In the genomic region with DNA sequence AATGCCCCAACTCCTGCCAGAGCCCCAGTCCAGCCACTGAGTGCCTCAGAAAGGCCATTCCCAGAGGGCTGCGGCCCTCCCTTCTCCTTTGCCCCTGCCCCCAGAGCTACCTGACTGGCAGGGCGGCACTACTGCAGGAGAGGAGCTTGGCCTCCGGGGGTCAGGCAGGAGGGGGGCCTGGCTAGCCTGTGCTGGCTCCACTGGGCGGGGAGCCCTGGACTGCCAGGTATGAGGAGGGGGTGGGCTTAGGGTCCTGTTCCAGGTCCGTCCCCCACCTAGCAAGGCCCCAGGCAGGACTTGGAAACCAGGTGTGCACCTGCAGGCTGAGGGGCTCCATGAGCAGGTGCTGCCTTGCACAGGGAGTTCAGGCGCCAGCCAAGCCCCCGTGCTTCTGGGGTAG, we compare ENCODE assay signal across 7 cellular contexts. TPM values are rescaled to one million over a fixed set of nuclear protein-coding genes. Genes with fewer than 3 reads are reported as not detected.
DNase-seq lines count a peak whose midpoint lies in the region; ATAC-seq, FAIRE-seq and TF ChIP-seq lines count a peak whose summit lies in the region.
"Not testable (repeated sequence)": the region's sequence is repeated elsewhere in the genome, so short reads cannot be mapped to it uniquely, and the experiment has no call there.

No MANE protein-coding gene starts in this region.

- DNase-seq in WTC11 (ENCODE audit: low spot score); activated naive CD8-positive, alpha-beta T cell treated with anti-CD3 and anti-CD28 coated beads, Interleukin-2, amount 50 U/mL, for 24 hours; HepG2 (ENCODE audit: low spot score); stimulated activated naive CD8-positive, alpha-beta T cell treated with anti-CD3 and anti-CD28 coated beads, Interleukin-15, Interleukin-2, amounts not matched to agents 100 U/mL and 50 U/mL, for 24 hours; aorta: not testable (repeated sequence)
- DNase-seq in upper lobe of left lung, result peak in 1 of 2 donors; percentile 33

- not testable (repeated sequence) for H3K4me2 ChIP-seq in HepG2 (ENCODE audit: low read depth, low read length)

- ATAC-seq in WTC11 (peak; percentile 86), esophagus mucosa (peak; percentile 32), HepG2 (peak; percentile 45), upper lobe of left lung (ENCODE audit: low FRiP score in 2 of 2) (peak; percentile 15 to 67), aorta (ENCODE audit: low FRiP score) (peak; percentile 33)
- peak; percentile 26 for ATAC-seq in activated naive CD8-positive, alpha-beta T cell treated with anti-CD3 and anti-CD28 coated beads, Interleukin-2, amount 50 U/mL, for 24 hours
- ATAC-seq in stimulated activated naive CD8-positive, alpha-beta T cell treated with anti-CD3 and anti-CD28 coated beads, Interleukin-15, Interleukin-2, amounts not matched to agents 100 U/mL and 50 U/mL, for 24 hours, result peak; percentile 17

- not testable (repeated sequence) for TF ChIP-seq CTCF in WTC11 (IDR thresholded peaks at IDR 0.05); HepG2 (CRISPR knock-in tag; IDR thresholded peaks at IDR 0.05); upper lobe of left lung (IDR thresholded peaks at IDR 0.05)

- not testable (repeated sequence) for H3K27ac Mint-ChIP-seq in WTC11; activated naive CD8-positive, alpha-beta T cell treated with anti-CD3 and anti-CD28 coated beads, Interleukin-2, amount 50 U/mL, for 24 hours

- H3K36me3 ChIP-seq in HepG2 (replicated peaks in 1 of 2; ENCODE audit: control insufficient read depth in 1 of 2, insufficient read depth in 2 of 2, low read length in 2 of 2); upper lobe of left lung; aorta (ENCODE audit: control insufficient read depth in 1 of 2, insufficient read depth in 2 of 2, low read length in 1 of 2): not testable (repeated sequence)

- H3K4me3 ChIP-seq in HepG2 (replicated peaks in 1 of 3; ENCODE audit: insufficient read depth in 1 of 3, low read depth in 2 of 3, low read length in 3 of 3); upper lobe of left lung; aorta (ENCODE audit: low read length in 2 of 2): not testable (repeated sequence)

- H3K36me3 Mint-ChIP-seq in WTC11; activated naive CD8-positive, alpha-beta T cell treated with anti-CD3 and anti-CD28 coated beads, Interleukin-2, amount 50 U/mL, for 24 hours (ENCODE audit: low read depth): not testable (repeated sequence)

- BruUV-seq in HepG2 (replicated peaks; lab: Mats Ljungman, UMichigan), result not testable (repeated sequence)

- not testable (repeated sequence) for H3K79me2 ChIP-seq in HepG2 (ENCODE audit: insufficient read depth, low read length)

- no CpG with 5 or more reads among the region's 7 CpGs for WGBS in HepG2 (ENCODE audit: low lambda C conversion rate)
- WGBS in upper lobe of left lung, 2 donors, result no CpG with 5 or more reads among the region's 7 CpGs
- 78% methylated on average over 1 of the region's 7 CpGs; no CpG with 5 or more reads in 1 of the 2 donors for WGBS in aorta, 2 donors

- not testable (repeated sequence) for H4K20me1 ChIP-seq in HepG2 (ENCODE audit: insufficient read depth, low read length)

- H3K4me3 Mint-ChIP-seq in WTC11; activated naive CD8-positive, alpha-beta T cell treated with anti-CD3 and anti-CD28 coated beads, Interleukin-2, amount 50 U/mL, for 24 hours: not testable (repeated sequence)

- in situ Hi-C loops in HepG2 (cut with HindIII; ENCODE audit: extremely low pct_ligation_motif_present, low pct_unique_long_range_greater_than_20kb), result not testable (repeated sequence)

- not testable (repeated sequence) for FAIRE-seq in HepG2 (lab: Jason Lieb, UNC)

- H3K4me1 ChIP-seq in HepG2 (ENCODE audit: insufficient read depth, low read length); upper lobe of left lung; aorta (ENCODE audit: control insufficient read depth in 1 of 2, insufficient read depth in 2 of 2, low read length in 2 of 2): not testable (repeated sequence)

- H3K27me3 Mint-ChIP-seq in WTC11 (ENCODE audit: low read depth); activated naive CD8-positive, alpha-beta T cell treated with anti-CD3 and anti-CD28 coated beads, Interleukin-2, amount 50 U/mL, for 24 hours: not testable (repeated sequence)

- not testable (repeated sequence) for H2AFZ ChIP-seq in HepG2 (ENCODE audit: low read length)

- not testable (repeated sequence) for H3K4me1 Mint-ChIP-seq in WTC11; activated naive CD8-positive, alpha-beta T cell treated with anti-CD3 and anti-CD28 coated beads, Interleukin-2, amount 50 U/mL, for 24 hours

- POLR2A ChIA-PET in WTC11 (lab: Charles Lee); HepG2 (lab: Yijun Ruan, JAX): not testable (repeated sequence)

- TF ChIP-seq RAD21 in HepG2 (CRISPR knock-in tag; IDR thresholded peaks at IDR 0.05), result not testable (repeated sequence)

- intact Hi-C loops in HepG2 (cut with micrococcal nuclease; ENCODE audit: unreplicated experiment); aorta (cut with DNase I): not testable (repeated sequence)

- CTCF ChIA-PET in WTC11 (lab: Charles Lee); HepG2 (lab: Yijun Ruan, JAX; ENCODE audit: low intra/inter-chr PET ratio, low total read pairs): not testable (repeated sequence)

- not testable (repeated sequence) for H3K27me3 ChIP-seq in HepG2 (ENCODE audit: control insufficient read depth in 1 of 2, insufficient read depth in 2 of 2, low read length in 2 of 2); upper lobe of left lung; aorta (ENCODE audit: control insufficient read depth in 1 of 2, insufficient read depth in 2 of 2, low read length in 1 of 2)

- H3K9ac ChIP-seq in HepG2 (ENCODE audit: insufficient read depth, low read depth, low read length), result not testable (repeated sequence)

- H3K27ac ChIP-seq in HepG2 (ENCODE audit: extremely low read length, insufficient read depth, low read length); upper lobe of left lung; aorta (ENCODE audit: low read depth in 1 of 2, low read length in 2 of 2): not testable (repeated sequence)

- not testable (repeated sequence) for TF ChIP-seq POLR2A in HepG2 (IDR thresholded peaks at IDR 0.05; ENCODE audit: insufficient read depth in 1 of 2, low read depth in 2 of 2, low read length in 2 of 2); upper lobe of left lung (IDR thresholded peaks at IDR 0.05)

- not testable (repeated sequence) for H3K9me3 Mint-ChIP-seq in WTC11; activated naive CD8-positive, alpha-beta T cell treated with anti-CD3 and anti-CD28 coated beads, Interleukin-2, amount 50 U/mL, for 24 hours

- not testable (repeated sequence) for TF ChIP-seq EP300 in HepG2 (IDR thresholded peaks at IDR 0.05; ENCODE audit: low read depth in 2 of 2, low read length in 2 of 2); HepG2 (CRISPR knock-in tag; IDR thresholded peaks at IDR 0.05; ENCODE audit: borderline replicate concordance); upper lobe of left lung (IDR thresholded peaks at IDR 0.05)

- H3K9me3 ChIP-seq in HepG2 (ENCODE audit: low read length); upper lobe of left lung; aorta (ENCODE audit: control insufficient read depth, low read length): not testable (repeated sequence)

RNA-seq across cellular contexts. Expression of a gene that starts 43.3 kb away (rescaled TPM):
- total RNA-seq in WTC11 (2021) (8.4 to 14.2 TPM (median 12.9 TPM) in 3 replicates), esophagus mucosa (3.0 TPM), HepG2 (2016; rRNA removed; fragmentation: Illumina TruSeq; extraction: Trizol) (2.3 and 5.1 TPM in 2 replicates), upper lobe of left lung (10 to 100 TPM in 2 of 6 donors, 1 to 10 TPM in 4; 3.6 to 40.9 (median 8.5) TPM), aorta (10 to 100 TPM in 1 of 2 donors, 1 to 10 TPM in 1; 7.3 to 21.8 TPM)
- 4.4 and 5.3 TPM in 2 replicates for total RNA-seq in HepG2 (2016; cell fraction: cytosol; rRNA removed; fragmentation: Illumina TruSeq; extraction: Trizol; ENCODE audit: low read depth)
- total RNA-seq in HepG2 (2016; cell fraction: insoluble cytoplasmic fraction; rRNA removed; fragmentation: Illumina TruSeq; extraction: Trizol), result 1.9 and 5.6 TPM in 2 replicates
- total RNA-seq in HepG2 (2016; cell fraction: membrane; rRNA removed; fragmentation: Illumina TruSeq; extraction: Trizol), result 4.3 and 5.0 TPM in 2 replicates
- 7.7 TPM in 2 replicates for total RNA-seq in HepG2 (2016; cell fraction: nucleus; rRNA removed; fragmentation: Illumina TruSeq; extraction: Trizol)
- polyA plus RNA-seq in HepG2 (2011; rRNA removed) (12.0 TPM in 2 replicates), aorta (10 to 100 TPM in 1 of 2 donors, 1 to 10 TPM in 1; 2.9 to 13.3 TPM)
- polyA plus RNA-seq in HepG2 (2011; cell fraction: cytosol; rRNA removed), result 2.7 and 3.2 TPM in 2 replicates
- 41.4 and 47.5 TPM in 2 replicates for polyA plus RNA-seq in HepG2 (2011; cell fraction: nucleus; rRNA removed)
- polyA plus RNA-seq in HepG2 (2012), result 6.1 and 6.3 TPM in 2 replicates
- polyA plus RNA-seq in HepG2 (2016; cell fraction: cytosol; fragmentation: Illumina TruSeq; extraction: Trizol; ENCODE audit: low read depth), result 0.62 and 0.65 TPM in 2 replicates
- polyA plus RNA-seq in HepG2 (2016; cell fraction: insoluble cytoplasmic fraction; fragmentation: Illumina TruSeq; extraction: Trizol; ENCODE audit: low read depth), result 2.5 and 2.7 TPM in 2 replicates
- polyA plus RNA-seq in HepG2 (2016; cell fraction: membrane; fragmentation: Illumina TruSeq; extraction: Trizol; ENCODE audit: low read depth), result 1.6 and 2.0 TPM in 2 replicates
- polyA plus RNA-seq in HepG2 (2016; cell fraction: nucleus; fragmentation: Illumina TruSeq; extraction: Trizol; ENCODE audit: insufficient read depth, low read depth), result 44.3 and 47.1 TPM in 2 replicates
- polyA minus RNA-seq in HepG2 (2011; rRNA and poly(A)+ RNA removed; ENCODE audit: low replicate concordance), result 4.2 and 8.1 TPM in 2 replicates
- 1.2 and 1.7 TPM in 2 replicates for polyA minus RNA-seq in HepG2 (2011; cell fraction: cytosol; rRNA and poly(A)+ RNA removed)
- 14.2 and 16.0 TPM in 2 replicates for polyA minus RNA-seq in HepG2 (2011; cell fraction: nucleus; rRNA and poly(A)+ RNA removed)

Comparison
In these comparisons a context has a peak if more than half of its experiments do, and no peak if none do; other contexts are left out.
1. ATAC-seq: peak in every context shown above with its lines; median percentile 86 in WTC11; 45 in HepG2; 41 in upper lobe of left lung; 33 in aorta; 32 in esophagus mucosa; 26 in activated naive CD8-positive, alpha-beta T cell treated with anti-CD3 and anti-CD28 coated beads, Interleukin-2, amount 50 U/mL, for 24 hours; 17 in stimulated activated naive CD8-positive, alpha-beta T cell treated with anti-CD3 and anti-CD28 coated beads, Interleukin-15, Interleukin-2, amounts not matched to agents 100 U/mL and 50 U/mL, for 24 hours.